ENCODE assay signal across 22 cellular contexts in genomic region chr3:36744770-36745169, GRCh38. TPM values are rescaled to one million over a fixed set of nuclear protein-coding genes. Genes with fewer than 3 reads are reported as not detected.
A peak's percentile ranks its signal among the peaks of the same experiment; 100 is the strongest.
DNase-seq lines count a peak whose midpoint lies in the region; ATAC-seq, FAIRE-seq and TF ChIP-seq lines count a peak whose summit lies in the region.
"Had no signal": no experiment of that assay in that cellular context is flagged by ENCODE, and none has a peak within 500 bp of the region (broad histone marks: within the 10 kb centered on the region; RNA-seq: fewer than 3 reads in every experiment).

No MANE protein-coding gene starts in this region.

- H3K9me1 ChIP-seq in K562 (ENCODE audit: control insufficient read depth, insufficient read depth, low read length), result no peaks in the 10 kb centered on the region

- FAIRE-seq in K562 (lab: Jason Lieb, UNC), result peak; percentile 57
- FAIRE-seq: A204.1, GM12878, GM19239, H1 had no signal

- BruUV-seq in K562 (replicated peaks; lab: Mats Ljungman, UMichigan), result no TSS peak

- no peak for TF ChIP-seq CTCF in K562 (IDR thresholded peaks at IDR 0.05 in 2 of 3, conservative IDR thresholded peaks at IDR 0.05 in 1 of 3; ENCODE audit: insufficient read depth in 2 of 3, low read depth in 1 of 3, low read length in 3 of 3)

- WGBS in K562 (ENCODE audit: insufficient coverage, low coverage, missing lambda C conversion rate), result 0% methylated on average over 6 of the region's 6 CpGs

- no peaks in the 10 kb centered on the region for H3K79me2 ChIP-seq in K562 (ENCODE audit: control insufficient read depth, insufficient read depth, low read length)

- H3K27ac ChIP-seq in K562 (ENCODE audit: extremely low read depth, low read depth, low read length), result no peak overlapping the region
- H3K27ac ChIP-seq: 22Rv1, GM23248 had no signal

- H3K4me1 ChIP-seq in K562 (replicated peaks in 1 of 2; ENCODE audit: control insufficient read depth in 2 of 2, insufficient read depth in 2 of 2, low read length in 2 of 2), result no peaks in the 10 kb centered on the region

- no peak overlapping the region for H3K4me2 ChIP-seq in K562 (ENCODE audit: insufficient read depth, low read length)

- no peak for TF ChIP-seq EP300 in K562 (IDR thresholded peaks at IDR 0.05; ENCODE audit: low read length)

- ATAC-seq in K562, result no peak
- ATAC-seq: GM12878 had no signal

- H3K27me3 ChIP-seq in K562 (ENCODE audit: control insufficient read depth in 2 of 2, insufficient read depth in 2 of 2, low read length in 2 of 2), result peaks cover 0 to 12% of the 10 kb centered on the region in 2 experiments; a peak in 2 of 5 replicates

- no peaks in the 10 kb centered on the region for H4K20me1 ChIP-seq in K562 (replicated peaks; ENCODE audit: control insufficient read depth, insufficient read depth, low read length)

- DNase-seq in DMS 273 (lab: John Stamatoyannopoulos, UW; ENCODE audit: unreplicated experiment) (peak; percentile 11), DMS 273 treated with DMSO at 0.1 percent for 48 hours (lab: John Stamatoyannopoulos, UW) (no peak), SK-N-DZ (ENCODE audit: low spot score) (peak; percentile 88), K562 (ENCODE audit: extremely low read depth in 1 of 4, low spot score in 3 of 4) (no peak), occipital lobe (lab: John Stamatoyannopoulos, UW) (no peak), germinal center (ENCODE audit: low spot score) (no peak)
- DNase-seq: C1 segment of cervical spinal cord; Calu3; CD4-positive, alpha-beta memory T cell; COR-L47; DMS79; EL; GDM1; GM23248; H7; HCEC 1CT had no signal

- POLR2A ChIA-PET in K562 (lab: Yijun Ruan, JAX), result interaction anchor here (0.5 to 1.7 kb wide), 3 partner anchors 8 to 33 kb away, joined by 3 to 5 read pairs (median 3); no protein-coding TSS in a partner anchor

- in situ Hi-C loops in K562 (cut with MboI), result loop anchor here (10.0 to 25.0 kb wide), 2 partner anchors 118 to 1030 kb away; no protein-coding TSS in a partner anchor

- CTCF ChIA-PET in K562 (lab: Yijun Ruan, JAX; ENCODE audit: low intra/inter-chr PET ratio), result no interaction called here

- no peak overlapping the region for H3K9ac ChIP-seq in K562 (ENCODE audit: insufficient read depth in 1 of 2, low read depth in 2 of 2, low read length in 2 of 2)
- H3K9ac ChIP-seq: GM23248 had no signal

- no peak for TF ChIP-seq RAD21 in K562 (CRISPR knock-in tag; conservative IDR thresholded peaks at IDR 0.05 in 1 of 2, IDR thresholded peaks at IDR 0.05 in 1 of 2)

- no peaks in the 10 kb centered on the region for H3K36me3 ChIP-seq in K562 (ENCODE audit: control insufficient read depth, insufficient read depth, low read length)

- H3K9me3 ChIP-seq in K562 (replicated peaks; ENCODE audit: control insufficient read depth, insufficient read depth, low read depth, low read length), result no peaks in the 10 kb centered on the region

- TF ChIP-seq POLR2A in K562 (conservative IDR thresholded peaks at IDR 0.05), result no peak

- no peak overlapping the region for H3K4me3 ChIP-seq in K562
- H3K4me3 ChIP-seq: GM12878, GM23248 had no signal

- H2AFZ ChIP-seq in K562 (ENCODE audit: low read depth, low read length), result no peak overlapping the region
- H2AFZ ChIP-seq: GM23248 had no signal

- intact Hi-C loops in K562 (cut with micrococcal nuclease), result no loop called here

TF ChIP-seq in K562, 482 proteins besides CTCF, POLR2A, EP300 and RAD21:
- no peak for TF ChIP-seq TSC22D4 (tag; IDR thresholded peaks at IDR 0.05)
- TF ChIP-seq CBFB (CRISPR knock-in tag; IDR thresholded peaks at IDR 0.05), result no peak
- no peak for TF ChIP-seq ZNF76 (CRISPR knock-in tag; IDR thresholded peaks at IDR 0.05; ENCODE audit: borderline replicate concordance)
- TF ChIP-seq, protein P1, sequence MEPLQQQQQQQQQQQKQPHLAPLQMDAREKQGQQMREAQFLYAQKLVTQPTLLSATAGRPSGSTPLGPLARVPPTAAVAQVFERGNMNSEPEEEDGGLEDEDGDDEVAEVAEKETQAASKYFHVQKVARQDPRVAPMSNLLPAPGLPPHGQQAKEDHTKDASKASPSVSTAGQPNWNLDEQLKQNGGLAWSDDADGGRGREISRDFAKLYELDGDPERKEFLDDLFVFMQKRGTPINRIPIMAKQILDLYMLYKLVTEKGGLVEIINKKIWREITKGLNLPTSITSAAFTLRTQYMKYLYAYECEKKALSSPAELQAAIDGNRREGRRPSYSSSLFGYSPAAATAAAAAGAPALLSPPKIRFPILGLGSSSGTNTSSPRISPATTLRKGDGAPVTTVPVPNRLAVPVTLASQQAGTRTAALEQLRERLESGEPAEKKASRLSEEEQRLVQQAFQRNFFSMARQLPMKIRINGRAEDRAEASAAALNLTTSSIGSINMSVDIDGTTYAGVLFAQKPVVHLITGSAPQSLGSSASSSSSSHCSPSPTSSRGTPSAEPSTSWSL (CRISPR knock-in tag; IDR thresholded peaks at IDR 0.05; ENCODE audit: borderline replicate concordance), result no peak
- no peak for TF ChIP-seq MED1 (CRISPR knock-in tag; IDR thresholded peaks at IDR 0.05; ENCODE audit: borderline replicate concordance)
- no peak for TF ChIP-seq FOXP1 (CRISPR knock-in tag; IDR thresholded peaks at IDR 0.05)
- TF ChIP-seq ZNF764 (CRISPR knock-in tag; IDR thresholded peaks at IDR 0.05; ENCODE audit: low read depth), result no peak
- TF ChIP-seq POLR2G (IDR thresholded peaks at IDR 0.05; ENCODE audit: low read depth, low read length), result no peak
- no peak for TF ChIP-seq ZNF830 (CRISPR knock-in tag; IDR thresholded peaks at IDR 0.05)
- TF ChIP-seq SMARCE1 (IDR thresholded peaks at IDR 0.05), result no peak
- TF ChIP-seq FUS (optimal IDR thresholded peaks at IDR 0.05; ENCODE audit: low read depth, low read length), result no peak
- no peak for TF ChIP-seq GATAD2B (IDR thresholded peaks at IDR 0.05; ENCODE audit: borderline replicate concordance)
- TF ChIP-seq, protein P2, sequence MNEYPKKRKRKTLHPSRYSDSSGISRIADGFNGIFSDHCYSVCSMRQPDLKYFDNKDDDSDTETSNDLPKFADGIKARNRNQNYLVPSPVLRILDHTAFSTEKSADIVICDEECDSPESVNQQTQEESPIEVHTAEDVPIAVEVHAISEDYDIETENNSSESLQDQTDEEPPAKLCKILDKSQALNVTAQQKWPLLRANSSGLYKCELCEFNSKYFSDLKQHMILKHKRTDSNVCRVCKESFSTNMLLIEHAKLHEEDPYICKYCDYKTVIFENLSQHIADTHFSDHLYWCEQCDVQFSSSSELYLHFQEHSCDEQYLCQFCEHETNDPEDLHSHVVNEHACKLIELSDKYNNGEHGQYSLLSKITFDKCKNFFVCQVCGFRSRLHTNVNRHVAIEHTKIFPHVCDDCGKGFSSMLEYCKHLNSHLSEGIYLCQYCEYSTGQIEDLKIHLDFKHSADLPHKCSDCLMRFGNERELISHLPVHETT (CRISPR knock-in tag; conservative IDR thresholded peaks at IDR 0.05 in 1 of 2, IDR thresholded peaks at IDR 0.05 in 1 of 2), result no peak

RNA-seq across cellular contexts. Expression of gene DCLK3, which starts 19.6 kb away (rescaled TPM):
- polyA plus RNA-seq in SK-N-DZ (2014; cell fraction: cytosol; rRNA removed), result 5.6 and 8.0 TPM in 2 replicates
- polyA plus RNA-seq in SK-N-DZ (2014; cell fraction: nucleus; rRNA removed), result 4.1 and 4.5 TPM in 2 replicates
- not detected in 2 replicates for total RNA-seq in K562 (2011; cell fraction: chromatin; rRNA removed; ENCODE audit: low replicate concordance)
- total RNA-seq in K562 (2011; cell fraction: nucleolus; rRNA removed), result not detected in 2 replicates
- total RNA-seq in K562 (2011; cell fraction: nucleoplasm; rRNA removed), result not detected in 2 replicates
- total RNA-seq in K562 (2014; rRNA removed) (not detected in 2 replicates), K562 (2014; rRNA removed; fragmentation: Illumina TruSeq; extraction: Trizol) (not detected in 2 replicates), K562 (2015; rRNA removed; fragmentation: Illumina TruSeq; extraction: Trizol) (not detected in 2 replicates), K562 (2021) (not detected in 2 replicates), occipital lobe (11.2 TPM)
- polyA plus RNA-seq in K562 (2011; rRNA removed) (not detected in 2 replicates), K562 (2014; fragmentation: Illumina TruSeq; extraction: Trizol) (not detected in 2 replicates), K562 (2014; fragmentation: Nextera tagmentation; extraction: Ambion mirVana) (not detected), K562 (2014; rRNA removed) (not detected in 2 replicates)
- polyA plus RNA-seq in K562 (2011; cell fraction: cytosol; rRNA removed), result not detected in 2 replicates
- polyA plus RNA-seq in K562 (2011; cell fraction: nucleus; rRNA removed), result not detected in 2 replicates
- not detected in 2 replicates for polyA plus RNA-seq in K562 (2012)
- not detected in 2 replicates for polyA minus RNA-seq in K562 (2011; rRNA and poly(A)+ RNA removed)
- not detected in 2 replicates for polyA minus RNA-seq in K562 (2011; cell fraction: cytosol; rRNA and poly(A)+ RNA removed)
- not detected in 2 replicates for polyA minus RNA-seq in K562 (2011; cell fraction: nucleus; rRNA and poly(A)+ RNA removed)
- total RNA-seq: Calu3; CD4-positive, alpha-beta memory T cell; GM12878 had no signal
- polyA plus RNA-seq: BJ; CD4-positive, alpha-beta memory T cell; GM12878; GM23248 had no signal

Comparison
In these comparisons a context has a peak if more than half of its experiments do, and no peak if none do; other contexts are left out.
1. DNase-seq: peak in DMS 273 (single experiment) and SK-N-DZ (single experiment); none in DMS 273 treated with DMSO at 0.1 percent for 48 hours (single experiment), K562 (0 of 4), occipital lobe (single experiment) and germinal center (single experiment).
2. RNA of gene DCLK3, which starts 19.6 kb away (total RNA-seq): 11.2 TPM in occipital lobe (single experiment); not detected in K562; every median in the first group is over 10 times any median in the second.